ENCODE assay signal across 23 cellular contexts in the genomic region with DNA sequence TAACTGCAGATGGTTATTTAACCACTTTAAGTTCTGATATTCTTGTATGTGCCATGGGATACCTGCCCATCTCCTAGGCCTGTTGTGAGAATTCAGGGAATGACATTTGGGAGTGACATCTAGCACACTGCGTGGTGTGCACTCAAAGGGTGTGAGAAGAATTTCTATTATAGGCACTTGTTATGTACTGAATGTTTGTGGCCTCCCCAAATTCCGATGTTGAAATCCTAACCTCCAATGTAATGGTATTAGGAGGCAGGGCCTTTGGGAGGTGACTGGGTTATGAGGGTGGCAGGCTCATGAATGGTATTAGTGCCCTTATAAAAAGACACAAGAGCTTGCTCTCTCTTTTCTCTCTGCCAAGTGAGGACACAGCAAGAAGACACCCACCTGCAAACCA. TPM values are rescaled to one million over a fixed set of nuclear protein-coding genes. Genes with fewer than 3 reads are reported as not detected.
DNase-seq lines count a peak whose midpoint lies in the region; ATAC-seq lines count a peak whose summit lies in the region.
"Had no signal": no experiment of that assay in that cellular context is flagged by ENCODE, and none has a peak within 500 bp of the region (broad histone marks: within the 10 kb centered on the region; RNA-seq: fewer than 3 reads in every experiment).

No MANE protein-coding gene starts in this region.

- H3K9me3 ChIP-seq in T-helper 17 cell (ENCODE audit: control insufficient read depth, low read length, poor library complexity, severe bottlenecking) = no peaks in the 10 kb centered on the region
- H3K9me3 ChIP-seq: breast epithelium, gastroesophageal sphincter, lower lobe of right lung, upper lobe of left lung had no signal

- no peaks in the 10 kb centered on the region for H3K27me3 Mint-ChIP-seq in stimulated activated naive CD8-positive, alpha-beta T cell treated with anti-CD3 and anti-CD28 coated beads, Interleukin-15, Interleukin-2, amounts not matched to agents 100 ng/mL and 50 ng/mL, for 24 hours
- no peaks in the 10 kb centered on the region for H3K27me3 Mint-ChIP-seq in T-helper 17 cell
- no peaks in the 10 kb centered on the region for H3K27me3 Mint-ChIP-seq in central memory CD8-positive, alpha-beta T cell
- H3K27me3 Mint-ChIP-seq: activated CD4-positive, alpha-beta memory T cell treated with anti-CD3 and anti-CD28 coated beads for 36 hours had no signal

- H3K9me3 Mint-ChIP-seq in stimulated activated naive CD8-positive, alpha-beta T cell treated with anti-CD3 and anti-CD28 coated beads, Interleukin-15, Interleukin-2, amounts not matched to agents 100 ng/mL and 50 ng/mL, for 24 hours = no peaks in the 10 kb centered on the region
- H3K9me3 Mint-ChIP-seq in central memory CD8-positive, alpha-beta T cell = no peaks in the 10 kb centered on the region
- H3K9me3 Mint-ChIP-seq: activated CD4-positive, alpha-beta memory T cell treated with anti-CD3 and anti-CD28 coated beads for 36 hours; nephron progenitor cell had no signal

- H3K27ac Mint-ChIP-seq in stimulated activated naive CD8-positive, alpha-beta T cell treated with anti-CD3 and anti-CD28 coated beads, Interleukin-15, Interleukin-2, amounts not matched to agents 100 ng/mL and 50 ng/mL, for 24 hours = peak overlapping the region; percentile 62
- peak overlapping the region; percentile 84 for H3K27ac Mint-ChIP-seq in T-helper 17 cell
- H3K27ac Mint-ChIP-seq in central memory CD8-positive, alpha-beta T cell (ENCODE audit: low read depth) = peak overlapping the region; percentile 4
- H3K27ac Mint-ChIP-seq: nephron progenitor cell had no signal

- peaks cover 12% of the 10 kb centered on the region for H3K36me3 Mint-ChIP-seq in stimulated activated naive CD8-positive, alpha-beta T cell treated with anti-CD3 and anti-CD28 coated beads, Interleukin-15, Interleukin-2, amounts not matched to agents 100 ng/mL and 50 ng/mL, for 24 hours (ENCODE audit: low read depth)
- peaks cover 3% of the 10 kb centered on the region for H3K36me3 Mint-ChIP-seq in T-helper 17 cell (ENCODE audit: low read depth)
- peaks cover 13% of the 10 kb centered on the region for H3K36me3 Mint-ChIP-seq in central memory CD8-positive, alpha-beta T cell (ENCODE audit: insufficient read depth)

- ATAC-seq in stimulated activated naive CD8-positive, alpha-beta T cell treated with anti-CD3 and anti-CD28 coated beads, Interleukin-15, Interleukin-2, amounts not matched to agents 100 U/mL and 50 U/mL, for 24 hours = no peak
- ATAC-seq in T-helper 17 cell (no peak), HG03097 (IDR thresholded peaks at IDR 0.05; ENCODE audit: low FRiP score, unreplicated experiment) (no peak), HG02973 (IDR thresholded peaks at IDR 0.05; ENCODE audit: unreplicated experiment) (no peak)
- no peak for ATAC-seq in central memory CD8-positive, alpha-beta T cell (replicated peaks; ENCODE audit: extremely low read depth, poor library complexity, severe bottlenecking)
- ATAC-seq: activated CD4-positive, CD25-positive, alpha-beta regulatory T cell treated with anti-CD3 and anti-CD28 coated beads, Interleukin-2, amount 50 U/mL, for 24 hours; gastroesophageal sphincter; lower lobe of right lung had no signal

- DNase-seq in stimulated activated naive CD8-positive, alpha-beta T cell treated with anti-CD3 and anti-CD28 coated beads, Interleukin-15, Interleukin-2, amounts not matched to agents 100 U/mL and 50 U/mL, for 24 hours = no peak
- DNase-seq in T-helper 17 cell (no peak), DMS79 treated with DMSO at 0.1 percent for 48 hours (lab: John Stamatoyannopoulos, UW) (no peak)
- no peak for DNase-seq in central memory CD8-positive, alpha-beta T cell (ENCODE audit: low spot score in 2 of 2)
- DNase-seq: activated naive CD4-positive, alpha-beta T cell treated with Interleukin-2 at 50 U/mL for 16 hours; anterior cingulate cortex; C1 segment of cervical spinal cord; EL; lower lobe of right lung; NCI-H1930; NCI-H2171 treated with DMSO at 0.1 percent for 48 hours; NCI-H510A; nephron progenitor cell; SHP77 treated with DMSO at 0.1 percent for 48 hours; stimulated activated CD4-positive, alpha-beta T cell treated with anti-CD3 and anti-CD28 coated beads, Interleukin-4, amount 100 ng/mL, for 24 hours; upper lobe of left lung had no signal

- H3K4me3 Mint-ChIP-seq in stimulated activated naive CD8-positive, alpha-beta T cell treated with anti-CD3 and anti-CD28 coated beads, Interleukin-15, Interleukin-2, amounts not matched to agents 100 ng/mL and 50 ng/mL, for 24 hours = peak overlapping the region; percentile 24
- no peak overlapping the region for H3K4me3 Mint-ChIP-seq in T-helper 17 cell
- H3K4me3 Mint-ChIP-seq in central memory CD8-positive, alpha-beta T cell = no peak overlapping the region
- H3K4me3 Mint-ChIP-seq: activated CD4-positive, alpha-beta memory T cell treated with anti-CD3 and anti-CD28 coated beads for 36 hours; nephron progenitor cell had no signal

- H3K4me1 Mint-ChIP-seq in stimulated activated naive CD8-positive, alpha-beta T cell treated with anti-CD3 and anti-CD28 coated beads, Interleukin-15, Interleukin-2, amounts not matched to agents 100 ng/mL and 50 ng/mL, for 24 hours (ENCODE audit: low read depth) = peaks cover 96% of the 10 kb centered on the region
- H3K4me1 Mint-ChIP-seq in T-helper 17 cell = peaks cover 50% of the 10 kb centered on the region
- peaks cover 61% of the 10 kb centered on the region for H3K4me1 Mint-ChIP-seq in central memory CD8-positive, alpha-beta T cell

RNA-seq across cellular contexts. Expression of gene VCPKMT, which starts 27.6 kb away (rescaled TPM):
- total RNA-seq in T-helper 17 cell = 10 to 100 TPM; 24.5 to 26.3 TPM

Comparison
In these comparisons a context has a peak if more than half of its experiments do, and no peak if none do; other contexts are left out.
1. H3K27ac Mint-ChIP-seq: peak in every context shown above with its lines; median percentile 84 in T-helper 17 cell; 62 in stimulated activated naive CD8-positive, alpha-beta T cell treated with anti-CD3 and anti-CD28 coated beads, Interleukin-15, Interleukin-2, amounts not matched to agents 100 ng/mL and 50 ng/mL, for 24 hours; 4 in central memory CD8-positive, alpha-beta T cell.